In genomic region chr16:89014611-89015230, GRCh38 we compare ENCODE assay signal across 22 cellular contexts. TPM values are rescaled to one million over a fixed set of nuclear protein-coding genes. Genes with fewer than 3 reads are reported as not detected.
"Had no signal": no experiment of that assay in that cellular context is flagged by ENCODE, and none has a peak within 500 bp of the region (broad histone marks: within the 10 kb centered on the region; RNA-seq: fewer than 3 reads in every experiment).

No MANE protein-coding gene starts in this region.

- H3K9me3 Mint-ChIP-seq: activated T-cell treated with anti-CD3 and anti-CD28 coated beads, Interleukin-2, amount 50 U/mL, for 24 hours; activated T-helper 17 cell treated with anti-CD3 and anti-CD28 coated beads, Interleukin-2, amount 50 U/mL, for 72 hours; mesothelial cell of epicardium had no signal

- H3K4me1 Mint-ChIP-seq: mesothelial cell of epicardium, nephron progenitor cell had no signal

- H3K4me3 ChIP-seq: hepatocyte, lung, tibial nerve had no signal

- H3K36me3 Mint-ChIP-seq: activated naive CD4-positive, alpha-beta T cell treated with anti-CD3 and anti-CD28 coated beads, Interleukin-2, amount 50 U/mL, for 72 hours; brain; mesothelial cell of epicardium; WTC11 had no signal

- H3K4me3 Mint-ChIP-seq: activated T-cell treated with anti-CD3 and anti-CD28 coated beads, Interleukin-2, amount 50 U/mL, for 24 hours; activated T-helper 17 cell treated with anti-CD3 and anti-CD28 coated beads, Interleukin-2, amount 50 U/mL, for 72 hours; brain; mesothelial cell of epicardium; nephron progenitor cell; stimulated activated naive CD8-positive, alpha-beta T cell treated with anti-CD3 and anti-CD28 coated beads, Interleukin-15, amount 100 ng/mL, for 72 hours; T-helper 1 cell treated with Interleukin-12 subunit alpha and Interleukin-12 subunit beta and Interleukin-4 antibody, amounts not matched to agents 30 μg/mL and 1 μg/mL, for 36 hours; WTC11 had no signal

- H3K4me1 ChIP-seq: foreskin keratinocyte, tibial nerve had no signal

- H3K36me3 ChIP-seq: tibial nerve had no signal

- ATAC-seq: activated naive CD4-positive, alpha-beta T cell treated with anti-CD3 and anti-CD28 coated beads, Interleukin-2, amount 50 U/mL, for 72 hours; activated T-helper 17 cell treated with anti-CD3 and anti-CD28 coated beads, Interleukin-2, amount 50 U/mL, for 72 hours; foreskin keratinocyte; stimulated activated naive CD8-positive, alpha-beta T cell treated with anti-CD3 and anti-CD28 coated beads, Interleukin-15, amount 100 ng/mL, for 72 hours; WTC11 had no signal

- DNase-seq: activated CD8-positive, alpha-beta memory T cell treated with anti-CD3 and anti-CD28 coated beads for 24 hours; activated CD8-positive, alpha-beta memory T cell treated with anti-CD3 and anti-CD28 coated beads, Interleukin-2, amount 50 U/mL, for 4 hours; activated T-cell treated with anti-CD3 and anti-CD28 coated beads, Interleukin-2, amount 50 U/mL, for 24 hours; caudate nucleus; dermis blood vessel endothelial cell; effector CD8-positive, alpha-beta T cell; foreskin keratinocyte; nephron progenitor cell; nucleus accumbens; stimulated activated CD4-positive, alpha-beta T cell treated with anti-CD3 and anti-CD28 coated beads, Interleukin-1b, Interleukin-23, amount 100 ng/mL, for 48 hours; stimulated activated naive CD8-positive, alpha-beta T cell treated with anti-CD3 and anti-CD28 coated beads, Interleukin-15, amount 100 ng/mL, for 72 hours; T1000 had no signal

- H3K27ac Mint-ChIP-seq: activated naive CD4-positive, alpha-beta T cell treated with anti-CD3 and anti-CD28 coated beads, Interleukin-2, amount 50 U/mL, for 72 hours; activated T-cell treated with anti-CD3 and anti-CD28 coated beads, Interleukin-2, amount 50 U/mL, for 24 hours; activated T-helper 17 cell treated with anti-CD3 and anti-CD28 coated beads, Interleukin-2, amount 50 U/mL, for 72 hours; brain; mesothelial cell of epicardium; nephron progenitor cell; stimulated activated naive CD8-positive, alpha-beta T cell treated with anti-CD3 and anti-CD28 coated beads, Interleukin-15, amount 100 ng/mL, for 72 hours; T-helper 1 cell treated with Interleukin-12 subunit alpha and Interleukin-12 subunit beta and Interleukin-4 antibody, amounts not matched to agents 30 μg/mL and 1 μg/mL, for 36 hours; WTC11 had no signal

- H3K27ac ChIP-seq: foreskin keratinocyte, hepatocyte, tibial nerve had no signal

- H3K27me3 ChIP-seq: foreskin keratinocyte, hepatocyte had no signal

RNA-seq across cellular contexts. Expression of gene CBFA2T3, which starts 37.7 kb away (rescaled TPM):
- total RNA-seq: dermis blood vessel endothelial cell, renal cortical epithelial cell had no signal
